Comparison of ENCODE assay signal across 16 cellular contexts in the genomic region with DNA sequence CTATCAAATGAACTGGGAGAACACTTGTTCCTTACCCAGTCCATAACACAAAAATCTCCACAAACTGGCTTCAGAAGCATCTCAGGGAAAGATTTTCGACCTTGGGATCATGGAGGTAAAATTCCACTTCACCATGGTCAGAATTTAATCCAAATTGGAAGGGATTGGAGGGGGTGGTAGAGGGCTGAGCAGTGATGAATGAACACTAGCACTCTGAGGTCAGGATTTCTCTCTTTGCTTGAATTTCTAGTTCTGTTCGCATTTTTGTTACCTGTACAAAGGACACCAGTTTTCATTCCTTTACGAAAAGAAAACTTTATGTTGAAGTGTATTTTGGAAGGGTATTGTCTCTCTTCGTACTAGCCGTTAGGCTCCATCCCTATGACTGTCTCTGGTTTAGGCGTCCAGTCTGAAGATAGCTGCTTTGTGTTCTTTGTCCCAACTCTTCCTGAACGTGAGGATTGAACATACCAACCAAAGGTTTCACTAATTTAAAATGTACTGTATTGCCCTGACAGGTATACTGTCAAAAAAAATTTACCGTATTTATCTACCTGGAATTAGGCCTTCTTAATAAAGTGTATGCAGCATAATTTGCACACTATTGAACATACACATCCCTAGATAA. TPM values are rescaled to one million over a fixed set of nuclear protein-coding genes. Genes with fewer than 3 reads are reported as not detected.
DNase-seq lines count a peak whose midpoint lies in the region; ATAC-seq, FAIRE-seq and TF ChIP-seq lines count a peak whose summit lies in the region.
"Had no signal": no experiment of that assay in that cellular context is flagged by ENCODE, and none has a peak within 500 bp of the region (broad histone marks: within the 10 kb centered on the region; RNA-seq: fewer than 3 reads in every experiment).

No MANE protein-coding gene starts in this region.

- H3K27me3 ChIP-seq in GM12878 (replicated peaks in 1 of 2; ENCODE audit: control insufficient read depth in 2 of 2, insufficient read depth in 2 of 2, low read length in 1 of 2) = no peaks in the 10 kb centered on the region

- SMC1A ChIA-PET in GM12878 (lab: Charles Lee; ENCODE audit: uncharacterized antibody, unreplicated experiment) = interaction anchor here (0.6 to 7.2 kb wide), 6 partner anchors 9 to 135 kb away, joined by 3 to 108 read pairs (median 11); no protein-coding TSS in a partner anchor

- WGBS in GM12878 (ENCODE audit: insufficient coverage, insufficient replicate concordance, low lambda C conversion rate, missing lambda C conversion rate) = 11% methylated on average over 8 of the region's 8 CpGs

- peaks cover 27% of the 10 kb centered on the region for H3K4me1 Mint-ChIP-seq in activated CD4-positive, alpha-beta T cell treated with anti-CD3 and anti-CD28 coated beads for 36 hours
- H3K4me1 Mint-ChIP-seq in stimulated activated memory B cell treated with anti-CD40 and anti-IgM and Interleukin-4, amounts not matched to agents 10 μg/mL and 1 μg/mL and 100 μg/mL, for 72 hours = peaks cover 40% of the 10 kb centered on the region
- no peaks in the 10 kb centered on the region for H3K4me1 Mint-ChIP-seq in MCF 10A (ENCODE audit: insufficient read depth, unreplicated experiment)

- no peak for TF ChIP-seq RAD21 in GM12878 (IDR thresholded peaks at IDR 0.05; ENCODE audit: insufficient read depth, low read depth, low read length)

- peaks cover 24% of the 10 kb centered on the region for H3K4me1 ChIP-seq in GM12878 (ENCODE audit: control insufficient read depth, insufficient read depth, low read length)
- H3K4me1 ChIP-seq: Caco-2 had no signal

- peak overlapping the region; percentile 76 for H3K9ac ChIP-seq in GM12878 (ENCODE audit: control insufficient read depth, insufficient read depth, low read length)

- H2AFZ ChIP-seq in GM12878 (ENCODE audit: control insufficient read depth, low read depth, low read length) = no peak overlapping the region; the same call in 1 of the 2 replicates

- peaks cover 66% of the 10 kb centered on the region for H3K79me2 ChIP-seq in GM12878 (ENCODE audit: control insufficient read depth, insufficient read depth, low read length)

- FAIRE-seq in GM12878 (lab: Jason Lieb, UNC) = no peak
- FAIRE-seq in GM12892 (lab: Jason Lieb, UNC) = no peak
- FAIRE-seq: RCC 7860 had no signal

- no peaks in the 10 kb centered on the region for H4K20me1 ChIP-seq in GM12878 (ENCODE audit: control insufficient read depth, insufficient read depth)

- H3K4me3 Mint-ChIP-seq in activated CD4-positive, alpha-beta T cell treated with anti-CD3 and anti-CD28 coated beads for 36 hours = peak overlapping the region; percentile 86
- H3K4me3 Mint-ChIP-seq in stimulated activated memory B cell treated with anti-CD40 and anti-IgM and Interleukin-4, amounts not matched to agents 10 μg/mL and 1 μg/mL and 100 μg/mL, for 72 hours = peak overlapping the region; percentile 70
- H3K4me3 Mint-ChIP-seq in MCF 10A (ENCODE audit: unreplicated experiment) = no peak overlapping the region

- ATAC-seq in activated CD4-positive, alpha-beta T cell treated with anti-CD3 and anti-CD28 coated beads for 36 hours = no peak
- ATAC-seq in GM12878 = peak; percentile 8; the same call in 2 of the 3 replicates
- no peak for ATAC-seq in stimulated activated memory B cell treated with anti-CD40 and anti-IgM and Interleukin-4, amounts not matched to agents 10 μg/mL and 1 μg/mL and 100 μg/mL, for 72 hours
- ATAC-seq: heart left ventricle had no signal

- no peaks in the 10 kb centered on the region for H3K9me3 Mint-ChIP-seq in activated CD4-positive, alpha-beta T cell treated with anti-CD3 and anti-CD28 coated beads for 36 hours (ENCODE audit: low read depth)
- no peaks in the 10 kb centered on the region for H3K9me3 Mint-ChIP-seq in stimulated activated memory B cell treated with anti-CD40 and anti-IgM and Interleukin-4, amounts not matched to agents 10 μg/mL and 1 μg/mL and 100 μg/mL, for 72 hours
- H3K9me3 Mint-ChIP-seq in MCF 10A (ENCODE audit: unreplicated experiment) = no peaks in the 10 kb centered on the region

- intact Hi-C loops in activated CD4-positive, alpha-beta T cell treated with anti-CD3 and anti-CD28 coated beads for 36 hours (cut with DNase I, micrococcal nuclease) = loop anchor here in 1 of 2 experiments (2.0 to 10.0 kb wide), 5 partner anchors 25 to 367 kb away; a partner anchor contains a TSS
- intact Hi-C loops in GM12878 (cut with micrococcal nuclease; ENCODE audit: unreplicated experiment) (loop anchor here (2.0 kb wide), 2 partner anchors 33 to 77 kb away; no protein-coding TSS in a partner anchor), MCF 10A (cut with micrococcal nuclease) (no loop called here)

- H3K27ac ChIP-seq in GM12878 (ENCODE audit: control insufficient read depth, insufficient read depth) = peak overlapping the region; percentile 87

- in situ Hi-C loops in GM12878 (cut with MboI) = no loop called here

- BruUV-seq in GM12878 (replicated peaks; lab: Mats Ljungman, UMichigan) (no TSS peak), MCF 10A (replicated peaks; lab: Mats Ljungman, UMichigan) (no TSS peak)

- TF ChIP-seq POLR2A in GM12878 (IDR thresholded peaks at IDR 0.05; ENCODE audit: low read depth, low read length) (no peak), GM12892 (IDR thresholded peaks at IDR 0.05; ENCODE audit: low read depth, low read length) (no peak)

- CTCF ChIA-PET in activated CD4-positive, alpha-beta T cell treated with anti-CD3 and anti-CD28 coated beads for 36 hours (lab: Charles Lee) = interaction anchor here (1.6 kb wide), 1 partner anchor 9 kb away, joined by 5 read pairs; no protein-coding TSS in a partner anchor
- CTCF ChIA-PET in GM12878 (lab: Yijun Ruan, JAX) (no interaction called here), MCF 10A (lab: Yijun Ruan, JAX) (no interaction called here)

- H3K36me3 Mint-ChIP-seq in activated CD4-positive, alpha-beta T cell treated with anti-CD3 and anti-CD28 coated beads for 36 hours (ENCODE audit: low read depth) = peaks cover 8% of the 10 kb centered on the region
- no peaks in the 10 kb centered on the region for H3K36me3 Mint-ChIP-seq in stimulated activated memory B cell treated with anti-CD40 and anti-IgM and Interleukin-4, amounts not matched to agents 10 μg/mL and 1 μg/mL and 100 μg/mL, for 72 hours
- no peaks in the 10 kb centered on the region for H3K36me3 Mint-ChIP-seq in MCF 10A (ENCODE audit: insufficient read depth, unreplicated experiment)

- H3K9me3 ChIP-seq in GM12878 (replicated peaks; ENCODE audit: control insufficient read depth, insufficient read depth, low read length) = no peaks in the 10 kb centered on the region
- H3K9me3 ChIP-seq: Caco-2, heart left ventricle had no signal

- peak overlapping the region; percentile 100 for H3K27ac Mint-ChIP-seq in activated CD4-positive, alpha-beta T cell treated with anti-CD3 and anti-CD28 coated beads for 36 hours
- H3K27ac Mint-ChIP-seq in stimulated activated memory B cell treated with anti-CD40 and anti-IgM and Interleukin-4, amounts not matched to agents 10 μg/mL and 1 μg/mL and 100 μg/mL, for 72 hours = peak overlapping the region; percentile 79
- no peak overlapping the region for H3K27ac Mint-ChIP-seq in MCF 10A (ENCODE audit: low read depth, unreplicated experiment)

- peak overlapping the region; percentile 95 for H3K4me2 ChIP-seq in GM12878 (ENCODE audit: control insufficient read depth, insufficient read depth)

- TF ChIP-seq EP300 in GM12878 (IDR thresholded peaks at IDR 0.05; ENCODE audit: borderline replicate concordance in 1 of 2, control insufficient read depth in 1 of 2, low read depth in 2 of 2, low read length in 2 of 2) = no peak

- peak overlapping the region; percentile 89 for H3K4me3 ChIP-seq in GM12878

- TF ChIP-seq CTCF in GM12878 (IDR thresholded peaks at IDR 0.05 in 2 of 3, conservative IDR thresholded peaks at IDR 0.05 in 1 of 3; ENCODE audit: control insufficient read depth in 2 of 3, extremely low read depth in 1 of 3, insufficient read depth in 1 of 3, low read depth in 3 of 3, low read length in 3 of 3) (no peak), MCF 10A (IDR thresholded peaks at IDR 0.05; ENCODE audit: unreplicated experiment) (no peak)

- RAD21 ChIA-PET in GM12878 (lab: Charles Lee; ENCODE audit: unreplicated experiment) = interaction anchor here (1.1 to 6.9 kb wide), 2 partner anchors 9 to 30 kb away, joined by 4 to 91 read pairs; no protein-coding TSS in a partner anchor

- POLR2A ChIA-PET in activated CD4-positive, alpha-beta T cell treated with anti-CD3 and anti-CD28 coated beads for 36 hours (lab: Charles Lee) = no interaction called here
- POLR2A ChIA-PET in GM12878 (lab: Charles Lee) (interaction anchor here (0.6 to 1.6 kb wide), 2 partner anchors 9 to 810 kb away, joined by 3 to 4 read pairs; no protein-coding TSS in a partner anchor), MCF 10A (lab: Yijun Ruan, JAX) (interaction anchor here (0.5 kb wide), 1 partner anchor 375 kb away, joined by 3 read pairs; no protein-coding TSS in a partner anchor)

- H3K27me3 Mint-ChIP-seq in activated CD4-positive, alpha-beta T cell treated with anti-CD3 and anti-CD28 coated beads for 36 hours = no peaks in the 10 kb centered on the region
- no peaks in the 10 kb centered on the region for H3K27me3 Mint-ChIP-seq in stimulated activated memory B cell treated with anti-CD40 and anti-IgM and Interleukin-4, amounts not matched to agents 10 μg/mL and 1 μg/mL and 100 μg/mL, for 72 hours
- H3K27me3 Mint-ChIP-seq in MCF 10A (ENCODE audit: insufficient read depth, unreplicated experiment) = peaks cover 17% of the 10 kb centered on the region

- no peaks in the 10 kb centered on the region for H3K36me3 ChIP-seq in GM12878 (ENCODE audit: control insufficient read depth in 2 of 2, insufficient read depth in 2 of 2, low read length in 1 of 2)
- H3K36me3 ChIP-seq: heart left ventricle had no signal

- DNase-seq in activated CD4-positive, alpha-beta T cell treated with anti-CD3 and anti-CD28 coated beads for 36 hours = no peak
- no peak for DNase-seq in activated CD4-positive, alpha-beta T cell treated with anti-CD3 and anti-CD28 coated beads, Interleukin-2, amount 50 U/mL, for 1 hour
- DNase-seq in KG1 (lab: John Stamatoyannopoulos, UW) = peak; percentile 19
- DNase-seq in GM12878 (ENCODE audit: low read depth, low spot score) = no peak
- DNase-seq in NCI-H510A treated with DMSO at 0.1 percent for 48 hours (lab: John Stamatoyannopoulos, UW) = no peak
- no peak for DNase-seq in MCF 10A (ENCODE audit: unreplicated experiment)
- no peak for DNase-seq in GM12892 (ENCODE audit: insufficient read length)
- DNase-seq: Caco-2, H7, heart left ventricle, NCI-H2029, NCI-H526 treated with DMSO at 0.1 percent for 48 hours had no signal

RNA-seq across cellular contexts. Expression of a gene that starts 0.7 kb away (rescaled TPM):
- total RNA-seq in activated CD4-positive, alpha-beta T cell treated with anti-CD3 and anti-CD28 coated beads for 36 hours = 10 to 100 TPM; 40.6 to 45.5 TPM
- 205 and 218 TPM in 2 replicates for total RNA-seq in GM12878 (2013; cell fraction: nucleolus; rRNA removed)
- total RNA-seq in GM12878 (2014; rRNA removed) = 61.0 and 68.1 TPM in 2 replicates
- total RNA-seq in GM12878 (2014; rRNA removed; fragmentation: Illumina TruSeq; extraction: Trizol) = 30.2 and 31.6 TPM in 2 replicates
- total RNA-seq in GM12878 (2021) = 68.8 and 77.8 TPM in 2 replicates
- polyA plus RNA-seq in GM12878 (2011; ENCODE audit: low read depth) = 9.7 TPM
- 59.1 and 79.1 TPM in 2 replicates for polyA plus RNA-seq in GM12878 (2011; rRNA removed)
- 101 and 123 TPM in 2 replicates for polyA plus RNA-seq in GM12878 (2011; cell fraction: cytosol; rRNA removed)
- polyA plus RNA-seq in GM12878 (2011; cell fraction: nucleus; rRNA removed) = 141 and 178 TPM in 2 replicates
- polyA plus RNA-seq in GM12878 (2012) = 22.0 and 26.1 TPM in 2 replicates
- polyA plus RNA-seq in GM12878 (2014; fragmentation: Illumina TruSeq; extraction: Trizol) = 30.1 and 37.5 TPM in 2 replicates
- polyA plus RNA-seq in GM12878 (2014; fragmentation: Nextera tagmentation; extraction: Ambion mirVana) = 1 to 10 TPM; 3.3 to 5.4 TPM
- polyA plus RNA-seq in GM12878 (2014; rRNA removed) = 63.7 and 65.8 TPM in 2 replicates
- polyA plus RNA-seq in GM12878 (2016; fragmentation: Nextera tagmentation; extraction: Ambion mirVana) = 10 to 100 TPM; 59.0 to 60.2 TPM
- polyA minus RNA-seq in GM12878 (2011; rRNA and poly(A)+ RNA removed) = 62.8 and 82.6 TPM in 2 replicates
- polyA minus RNA-seq in GM12878 (2011; cell fraction: cytosol; rRNA and poly(A)+ RNA removed) = 25.3 and 35.1 TPM in 2 replicates
- polyA minus RNA-seq in GM12878 (2011; cell fraction: nucleus; rRNA and poly(A)+ RNA removed) = 39.8 and 66.1 TPM in 2 replicates
- 0.12 TPM in 1 of 2 replicates, not detected in the other for total RNA-seq in MCF 10A (2022)
- polyA plus RNA-seq in GM12892 (2012; ENCODE audit: missing spikeins) = 3.3 TPM
- total RNA-seq: A172, Caco-2 had no signal

RNA-seq across cellular contexts. Expression of a gene that starts 8.1 kb away (rescaled TPM):
- under 1 TPM; 0.59 to 0.70 TPM for total RNA-seq in activated CD4-positive, alpha-beta T cell treated with anti-CD3 and anti-CD28 coated beads for 36 hours
- 1.5 and 1.9 TPM in 2 replicates for total RNA-seq in GM12878 (2013; cell fraction: nucleolus; rRNA removed)
- total RNA-seq in GM12878 (2014; rRNA removed) (0.11 and 0.23 TPM in 2 replicates), GM12878 (2014; rRNA removed; fragmentation: Illumina TruSeq; extraction: Trizol) (0.22 and 0.28 TPM in 2 replicates), GM12878 (2021) (0.15 and 0.21 TPM in 2 replicates), MCF 10A (2022) (not detected in 2 replicates)
- not detected for polyA plus RNA-seq in GM12878 (2011; ENCODE audit: low read depth)
- polyA plus RNA-seq in GM12878 (2011; rRNA removed) (0.52 and 0.73 TPM in 2 replicates), GM12878 (2014; fragmentation: Illumina TruSeq; extraction: Trizol) (0.13 and 0.49 TPM in 2 replicates), GM12878 (2014; fragmentation: Nextera tagmentation; extraction: Ambion mirVana) (under 1 TPM; 0.13 to 0.24 TPM), GM12878 (2014; rRNA removed) (0.09 TPM in 2 replicates), GM12878 (2016; fragmentation: Nextera tagmentation; extraction: Ambion mirVana) (under 1 TPM in 1 of 2 experiments, not detected in 1; 0.21 TPM)
- 0.13 and 0.16 TPM in 2 replicates for polyA plus RNA-seq in GM12878 (2011; cell fraction: cytosol; rRNA removed)
- 0.12 and 0.21 TPM in 2 replicates for polyA plus RNA-seq in GM12878 (2011; cell fraction: nucleus; rRNA removed)
- polyA plus RNA-seq in GM12878 (2012) = 0.08 TPM in 1 of 2 replicates, not detected in the other
- polyA minus RNA-seq in GM12878 (2011; rRNA and poly(A)+ RNA removed) = 0.26 and 0.37 TPM in 2 replicates
- not detected in 2 replicates for polyA minus RNA-seq in GM12878 (2011; cell fraction: cytosol; rRNA and poly(A)+ RNA removed)
- polyA minus RNA-seq in GM12878 (2011; cell fraction: nucleus; rRNA and poly(A)+ RNA removed) = 0.36 and 0.77 TPM in 2 replicates
- polyA plus RNA-seq in GM12892 (2012; ENCODE audit: missing spikeins) = not detected
- total RNA-seq: A172, Caco-2, H7, heart left ventricle had no signal
- polyA plus RNA-seq: esophagus, heart left ventricle had no signal

RNA-seq across cellular contexts. Expression of a gene that starts 58.6 kb away (rescaled TPM):
- 1 to 10 TPM in 1 of 2 experiments, under 1 TPM in 1; 0.96 to 1.1 TPM for total RNA-seq in activated CD4-positive, alpha-beta T cell treated with anti-CD3 and anti-CD28 coated beads for 36 hours
- total RNA-seq in GM12878 (2013; cell fraction: nucleolus; rRNA removed) = 59.4 and 63.4 TPM in 2 replicates
- 1.5 and 2.1 TPM in 2 replicates for total RNA-seq in GM12878 (2014; rRNA removed)
- total RNA-seq in GM12878 (2014; rRNA removed; fragmentation: Illumina TruSeq; extraction: Trizol) = 2.6 and 2.7 TPM in 2 replicates
- total RNA-seq in GM12878 (2021) = 1.6 and 2.2 TPM in 2 replicates
- polyA plus RNA-seq in GM12878 (2011; ENCODE audit: low read depth) = 0.21 TPM
- polyA plus RNA-seq in GM12878 (2011; rRNA removed) = 2.9 and 3.7 TPM in 2 replicates
- polyA plus RNA-seq in GM12878 (2011; cell fraction: cytosol; rRNA removed) = 0.75 and 0.79 TPM in 2 replicates
- polyA plus RNA-seq in GM12878 (2011; cell fraction: nucleus; rRNA removed) = 3.0 and 3.5 TPM in 2 replicates
- 0.31 and 0.35 TPM in 2 replicates for polyA plus RNA-seq in GM12878 (2012)
- 0.14 and 0.87 TPM in 2 replicates for polyA plus RNA-seq in GM12878 (2014; fragmentation: Illumina TruSeq; extraction: Trizol)
- polyA plus RNA-seq in GM12878 (2014; fragmentation: Nextera tagmentation; extraction: Ambion mirVana) = 1 to 10 TPM in 1 of 2 experiments, under 1 TPM in 1; 0.33 to 1.6 TPM
- polyA plus RNA-seq in GM12878 (2014; rRNA removed) = 1.3 TPM in 2 replicates
- 1 to 10 TPM; 1.6 to 2.0 TPM for polyA plus RNA-seq in GM12878 (2016; fragmentation: Nextera tagmentation; extraction: Ambion mirVana)
- polyA minus RNA-seq in GM12878 (2011; rRNA and poly(A)+ RNA removed) = 3.3 and 3.4 TPM in 2 replicates
- polyA minus RNA-seq in GM12878 (2011; cell fraction: cytosol; rRNA and poly(A)+ RNA removed) = not detected in 2 replicates
- polyA minus RNA-seq in GM12878 (2011; cell fraction: nucleus; rRNA and poly(A)+ RNA removed) = 2.7 and 4.8 TPM in 2 replicates
- total RNA-seq in MCF 10A (2022) = not detected in 2 replicates
- not detected for polyA plus RNA-seq in GM12892 (2012; ENCODE audit: missing spikeins)
- total RNA-seq: A172, Caco-2, H7 had no signal
- polyA plus RNA-seq: heart left ventricle had no signal

Comparison
In these comparisons a context has a peak if more than half of its experiments do, and no peak if none do; other contexts are left out.
1. RNA of a gene that starts 0.7 kb away (total RNA-seq): 30.2 to 218 TPM in GM12878 and 40.6 to 45.5 TPM in activated CD4-positive, alpha-beta T cell treated with anti-CD3 and anti-CD28 coated beads for 36 hours; 0.12 TPM in MCF 10A; every median in the first group is over 10 times any median in the second.